25 cellular contexts compared by ENCODE assay signal in genomic region chr4:30863031-30863430, GRCh38.
DNase-seq lines count a peak whose midpoint lies in the region; ATAC-seq and TF ChIP-seq lines count a peak whose summit lies in the region.
"Had no signal": no experiment of that assay in that cellular context is flagged by ENCODE, and none has a peak within 500 bp of the region (broad histone marks: within the 10 kb centered on the region; RNA-seq: fewer than 3 reads in every experiment).

No MANE protein-coding gene starts in this region.

- no peak for TF ChIP-seq CTCF in PC-3 (conservative IDR thresholded peaks at IDR 0.05; ENCODE audit: low read depth, low read length)
- no peak for TF ChIP-seq CTCF in mesothelial cell of epicardium (IDR thresholded peaks at IDR 0.05; ENCODE audit: unreplicated experiment)

- H4K20me1 ChIP-seq in PC-3 (ENCODE audit: low read length) (no peaks in the 10 kb centered on the region), Karpas-422 (ENCODE audit: insufficient read depth, low read depth, low read length) (no peaks in the 10 kb centered on the region)

- peak overlapping the region; percentile 59 for H3K27ac Mint-ChIP-seq in mesothelial cell of epicardium
- no peak overlapping the region for H3K27ac Mint-ChIP-seq in stimulated activated naive B cell treated with anti-CD40 and anti-IgM and Interleukin-4, amounts not matched to agents 10 μg/mL and 1 μg/mL and 100 μg/mL, for 72 hours
- H3K27ac Mint-ChIP-seq: activated naive CD4-positive, alpha-beta T cell treated with anti-CD3 and anti-CD28 coated beads, Interleukin-2, amount 50 U/mL, for 24 hours; CD4-positive, alpha-beta T cell; natural killer cell had no signal

- H3K4me3 ChIP-seq in ACC112 (ENCODE audit: low read depth, low read length) = no peak overlapping the region
- H3K4me3 ChIP-seq in PC-3 (ENCODE audit: low read length) = no peak overlapping the region
- H3K4me3 ChIP-seq in Karpas-422 (ENCODE audit: low read length) = no peak overlapping the region
- H3K4me3 ChIP-seq: prostate gland, vagina had no signal

- no peaks in the 10 kb centered on the region for H3K9me2 ChIP-seq in PC-3 (replicated peaks; ENCODE audit: low read length)
- H3K9me2 ChIP-seq in Karpas-422 (replicated peaks; ENCODE audit: insufficient read depth, low read length) = no peaks in the 10 kb centered on the region

- no peaks in the 10 kb centered on the region for H3K36me3 Mint-ChIP-seq in mesothelial cell of epicardium
- no peaks in the 10 kb centered on the region for H3K36me3 Mint-ChIP-seq in stimulated activated naive B cell treated with anti-CD40 and anti-IgM and Interleukin-4, amounts not matched to agents 10 μg/mL and 1 μg/mL and 100 μg/mL, for 72 hours
- H3K36me3 Mint-ChIP-seq: activated naive CD4-positive, alpha-beta T cell treated with anti-CD3 and anti-CD28 coated beads, Interleukin-2, amount 50 U/mL, for 24 hours; natural killer cell had no signal

- peaks cover 25% of the 10 kb centered on the region for H3K4me1 ChIP-seq in ACC112 (ENCODE audit: control insufficient read depth, insufficient read depth, low read length, unreplicated experiment)
- H3K4me1 ChIP-seq in PC-3 (ENCODE audit: insufficient read depth, low read length) = peaks cover 5% of the 10 kb centered on the region; the same call in 1 of the 2 replicates
- no peaks in the 10 kb centered on the region for H3K4me1 ChIP-seq in Karpas-422 (ENCODE audit: low read length)
- H3K4me1 ChIP-seq: prostate gland had no signal

- BruUV-seq in PC-3 (replicated peaks; lab: Mats Ljungman, UMichigan) = no TSS peak

- H3K27me3 Mint-ChIP-seq in mesothelial cell of epicardium (ENCODE audit: low read depth) = no peaks in the 10 kb centered on the region
- H3K27me3 Mint-ChIP-seq in stimulated activated naive B cell treated with anti-CD40 and anti-IgM and Interleukin-4, amounts not matched to agents 10 μg/mL and 1 μg/mL and 100 μg/mL, for 72 hours = no peaks in the 10 kb centered on the region
- H3K27me3 Mint-ChIP-seq: activated naive CD4-positive, alpha-beta T cell treated with anti-CD3 and anti-CD28 coated beads, Interleukin-2, amount 50 U/mL, for 24 hours; CD4-positive, alpha-beta T cell had no signal

- POLR2A ChIA-PET in PC-3 (lab: Charles Lee; ENCODE audit: unreplicated experiment) = no interaction called here

- H2AFZ ChIP-seq in ACC112 (ENCODE audit: low read length, unreplicated experiment) (no peak overlapping the region), PC-3 (ENCODE audit: low read length) (no peak overlapping the region), Karpas-422 (ENCODE audit: low read length) (no peak overlapping the region)

- H3K79me2 ChIP-seq in ACC112 (ENCODE audit: control insufficient read depth, insufficient read depth, low read length, unreplicated experiment) = no peaks in the 10 kb centered on the region
- no peaks in the 10 kb centered on the region for H3K79me2 ChIP-seq in PC-3 (ENCODE audit: low read length)
- no peaks in the 10 kb centered on the region for H3K79me2 ChIP-seq in Karpas-422 (ENCODE audit: low read length)

- ATAC-seq in PC-3 (peak; percentile 22; the same call in 1 of the 2 replicates), HG02884 (IDR thresholded peaks at IDR 0.05; ENCODE audit: unreplicated experiment) (no peak)
- no peak for ATAC-seq in stimulated activated naive B cell treated with anti-CD40 and anti-IgM and Interleukin-4, amounts not matched to agents 10 μg/mL and 1 μg/mL and 100 μg/mL, for 72 hours (replicated peaks)
- ATAC-seq: HepG2; natural killer cell; stimulated activated naive CD8-positive, alpha-beta T cell treated with anti-CD3 and anti-CD28 coated beads, Interleukin-15, Interleukin-2, amounts not matched to agents 100 U/mL and 50 U/mL, for 24 hours had no signal

- H3K9me3 ChIP-seq in PC-3 (ENCODE audit: low read length) = no peaks in the 10 kb centered on the region
- H3K9me3 ChIP-seq in Karpas-422 (ENCODE audit: low read length) = peaks cover 32% of the 10 kb centered on the region
- H3K9me3 ChIP-seq: prostate gland, vagina had no signal

- H3K27me3 ChIP-seq in ACC112 (ENCODE audit: insufficient read depth, low read length) (no peaks in the 10 kb centered on the region), PC-3 (ENCODE audit: low read length) (no peaks in the 10 kb centered on the region), Karpas-422 (ENCODE audit: low read length) (no peaks in the 10 kb centered on the region)
- H3K27me3 ChIP-seq: vagina had no signal

- CTCF ChIA-PET in PC-3 (lab: Charles Lee) = no interaction called here

- H3K9me3 Mint-ChIP-seq in mesothelial cell of epicardium = no peaks in the 10 kb centered on the region
- peaks cover 0 to 1% of the 10 kb centered on the region in 2 donors for H3K9me3 Mint-ChIP-seq in stimulated activated naive B cell treated with anti-CD40 and anti-IgM and Interleukin-4, amounts not matched to agents 10 μg/mL and 1 μg/mL and 100 μg/mL, for 72 hours
- H3K9me3 Mint-ChIP-seq: activated naive CD4-positive, alpha-beta T cell treated with anti-CD3 and anti-CD28 coated beads, Interleukin-2, amount 50 U/mL, for 24 hours had no signal

- intact Hi-C loops in PC-3 (cut with micrococcal nuclease) = loop anchor here (5.0 kb wide), 1 partner anchor 146 kb away; no protein-coding TSS in a partner anchor

- no peaks in the 10 kb centered on the region for H3K36me3 ChIP-seq in ACC112 (ENCODE audit: insufficient read depth, low read length)
- H3K36me3 ChIP-seq in PC-3 (ENCODE audit: low read depth, low read length) = no peaks in the 10 kb centered on the region
- H3K36me3 ChIP-seq in Karpas-422 (ENCODE audit: insufficient read depth, low read length) = no peaks in the 10 kb centered on the region
- H3K36me3 ChIP-seq: prostate gland, vagina had no signal

- H3K4me2 ChIP-seq in PC-3 (ENCODE audit: low read length) = no peak overlapping the region
- H3K4me2 ChIP-seq in Karpas-422 (ENCODE audit: low read depth, low read length, poor library complexity, severe bottlenecking) = no peak overlapping the region

- DNase-seq in PC-3 (peak; percentile 22), dermis microvascular lymphatic vessel endothelial cell (ENCODE audit: low read depth in 2 of 2) (peak; percentile 21 to 42), mesothelial cell of epicardium (ENCODE audit: low spot score in 2 of 2, unreplicated experiment in 2 of 2) (no peak), Karpas-422 (no peak)
- DNase-seq in activated CD4-positive, CD25-positive, alpha-beta regulatory T cell (lab: John Stamatoyannopoulos, UW) = no peak
- DNase-seq in stimulated activated naive B cell treated with anti-CD40 and anti-IgM and Interleukin-4, amounts not matched to agents 10 μg/mL and 1 μg/mL and 100 μg/mL, for 72 hours = no peak
- DNase-seq: ACHN; activated CD4-positive, alpha-beta T cell treated with anti-CD3 and anti-CD28 coated beads, Interleukin-2, amount 50 U/mL, for 4 hours; activated T-cell treated with anti-CD3 and anti-CD28 coated beads, Interleukin-2, amount 50 U/mL, for 1 hour; caudate nucleus; CD4-positive, alpha-beta T cell; DMS53; effector CD8-positive, alpha-beta T cell; foreskin melanocyte; H7; natural killer cell; NCI-H187; NCI-H446 treated with DMSO at 0.1 percent for 48 hours; stimulated activated naive CD8-positive, alpha-beta T cell treated with anti-CD3 and anti-CD28 coated beads, Interleukin-15, Interleukin-2, amounts not matched to agents 100 U/mL and 50 U/mL, for 24 hours had no signal

- H3K9ac ChIP-seq in PC-3 (ENCODE audit: low read length) = no peak overlapping the region
- H3K9ac ChIP-seq in Karpas-422 (ENCODE audit: low read length) = no peak overlapping the region

- H3K4me1 Mint-ChIP-seq in mesothelial cell of epicardium = peaks cover 41% of the 10 kb centered on the region
- no peaks in the 10 kb centered on the region for H3K4me1 Mint-ChIP-seq in stimulated activated naive B cell treated with anti-CD40 and anti-IgM and Interleukin-4, amounts not matched to agents 10 μg/mL and 1 μg/mL and 100 μg/mL, for 72 hours
- H3K4me1 Mint-ChIP-seq: activated naive CD4-positive, alpha-beta T cell treated with anti-CD3 and anti-CD28 coated beads, Interleukin-2, amount 50 U/mL, for 24 hours; natural killer cell had no signal

- H3K4me3 Mint-ChIP-seq in mesothelial cell of epicardium = no peak overlapping the region
- no peak overlapping the region for H3K4me3 Mint-ChIP-seq in stimulated activated naive B cell treated with anti-CD40 and anti-IgM and Interleukin-4, amounts not matched to agents 10 μg/mL and 1 μg/mL and 100 μg/mL, for 72 hours
- H3K4me3 Mint-ChIP-seq: activated naive CD4-positive, alpha-beta T cell treated with anti-CD3 and anti-CD28 coated beads, Interleukin-2, amount 50 U/mL, for 24 hours; CD4-positive, alpha-beta T cell; natural killer cell had no signal

- peak overlapping the region; percentile 34 for H3K27ac ChIP-seq in ACC112 (ENCODE audit: low read depth, low read length)
- no peak overlapping the region for H3K27ac ChIP-seq in PC-3 (ENCODE audit: low read length)
- no peak overlapping the region for H3K27ac ChIP-seq in Karpas-422 (ENCODE audit: low read length)
- H3K27ac ChIP-seq: prostate gland, vagina had no signal

- H3F3A ChIP-seq in PC-3 (ENCODE audit: low read length, unreplicated experiment) = no peaks in the 10 kb centered on the region

Comparison
In these comparisons a context has a peak if more than half of its experiments do, and no peak if none do; other contexts are left out.
1. DNase-seq: peak in PC-3 (single experiment) and dermis microvascular lymphatic vessel endothelial cell (2 of 2); none in mesothelial cell of epicardium (0 of 2), Karpas-422 (single experiment), activated CD4-positive, CD25-positive, alpha-beta regulatory T cell (0 of 4) and stimulated activated naive B cell treated with anti-CD40 and anti-IgM and Interleukin-4, amounts not matched to agents 10 μg/mL and 1 μg/mL and 100 μg/mL, for 72 hours (single experiment).